ENCODE assay signal across 21 cellular contexts in genomic region chr10:8614054-8614565, GRCh38.
DNase-seq lines count a peak whose midpoint lies in the region; ATAC-seq and TF ChIP-seq lines count a peak whose summit lies in the region.
"Had no signal": no experiment of that assay in that cellular context is flagged by ENCODE, and none has a peak within 500 bp of the region (broad histone marks: within the 10 kb centered on the region; RNA-seq: fewer than 3 reads in every experiment).

No MANE protein-coding gene starts in this region.

- 51% methylated on average over 6 of the region's 6 CpGs for WGBS in SK-N-SH (ENCODE audit: low lambda C conversion rate)

- H3K4me2 ChIP-seq in SK-N-SH: no peak overlapping the region
- no peak overlapping the region for H3K4me2 ChIP-seq in PC-3 (ENCODE audit: low read length)

- TF ChIP-seq RAD21 in SK-N-SH (IDR thresholded peaks at IDR 0.05; ENCODE audit: low read length): no peak

- H3K4me1 Mint-ChIP-seq in stimulated activated effector memory CD8-positive, alpha-beta T cell treated with anti-CD3 and anti-CD28 coated beads, Interleukin-12 subunit alpha, Interleukin-12 subunit beta, amount 100 ng/mL, for 72 hours: peaks cover 5% of the 10 kb centered on the region

- no peak overlapping the region for H3K4me3 Mint-ChIP-seq in stimulated activated effector memory CD8-positive, alpha-beta T cell treated with anti-CD3 and anti-CD28 coated beads, Interleukin-12 subunit alpha, Interleukin-12 subunit beta, amount 100 ng/mL, for 72 hours
- H3K4me3 Mint-ChIP-seq: CD4-positive, alpha-beta T cell had no signal

- H4K20me1 ChIP-seq in SK-N-SH (ENCODE audit: insufficient read depth) (no peaks in the 10 kb centered on the region), PC-3 (ENCODE audit: low read length) (no peaks in the 10 kb centered on the region)

- TF ChIP-seq CTCF in SK-N-SH (IDR thresholded peaks at IDR 0.05): no peak
- TF ChIP-seq CTCF in PC-3 (conservative IDR thresholded peaks at IDR 0.05; ENCODE audit: low read depth, low read length): no peak

- no peak overlapping the region for H3K27ac Mint-ChIP-seq in stimulated activated effector memory CD8-positive, alpha-beta T cell treated with anti-CD3 and anti-CD28 coated beads, Interleukin-12 subunit alpha, Interleukin-12 subunit beta, amount 100 ng/mL, for 72 hours
- H3K27ac Mint-ChIP-seq: CD4-positive, alpha-beta T cell had no signal

- H3K36me3 ChIP-seq in SK-N-SH (replicated peaks in 1 of 2; ENCODE audit: control insufficient read depth in 1 of 2, insufficient read depth in 2 of 2, low read length in 1 of 2): no peaks in the 10 kb centered on the region
- no peaks in the 10 kb centered on the region for H3K36me3 ChIP-seq in PC-3 (ENCODE audit: low read depth, low read length)
- H3K36me3 ChIP-seq: HAP-1, Peyer's patch had no signal

- POLR2A ChIA-PET in SK-N-SH (lab: Yijun Ruan, JAX) (no interaction called here), PC-3 (lab: Charles Lee; ENCODE audit: unreplicated experiment) (no interaction called here)

- no peak overlapping the region for H2AFZ ChIP-seq in SK-N-SH (ENCODE audit: low read depth)
- H2AFZ ChIP-seq in PC-3 (ENCODE audit: low read length): no peak overlapping the region
- H2AFZ ChIP-seq: GM23248 had no signal

- H3K9me3 ChIP-seq in SK-N-SH (no peaks in the 10 kb centered on the region), PC-3 (ENCODE audit: low read length) (no peaks in the 10 kb centered on the region)
- H3K9me3 ChIP-seq: Caco-2, HAP-1, Peyer's patch had no signal

- no peak overlapping the region for H3K27ac ChIP-seq in SK-N-SH (ENCODE audit: low read depth in 2 of 2, low read length in 1 of 2)
- H3K27ac ChIP-seq in PC-3 (ENCODE audit: low read length): no peak overlapping the region
- H3K27ac ChIP-seq in epithelial cell of prostate: peak overlapping the region; percentile 9
- H3K27ac ChIP-seq: GM23248, Peyer's patch had no signal

- intact Hi-C loops in PC-3 (cut with micrococcal nuclease): no loop called here

- H3K4me3 ChIP-seq in SK-N-SH (ENCODE audit: low read depth in 2 of 2, low read length in 1 of 2) (no peak overlapping the region), PC-3 (ENCODE audit: low read length) (no peak overlapping the region)
- H3K4me3 ChIP-seq: GM23248, HAP-1, Peyer's patch had no signal

- H3K9me2 ChIP-seq in SK-N-SH: no peaks in the 10 kb centered on the region
- no peaks in the 10 kb centered on the region for H3K9me2 ChIP-seq in PC-3 (replicated peaks; ENCODE audit: low read length)

- no peaks in the 10 kb centered on the region for H3K27me3 ChIP-seq in SK-N-SH (ENCODE audit: insufficient read depth)
- H3K27me3 ChIP-seq in PC-3 (ENCODE audit: low read length): no peaks in the 10 kb centered on the region
- H3K27me3 ChIP-seq: Peyer's patch had no signal

- TF ChIP-seq EP300 in SK-N-SH (IDR thresholded peaks at IDR 0.05; ENCODE audit: borderline replicate concordance in 1 of 2, low read depth in 1 of 2, low read length in 1 of 2): no peak

- CTCF ChIA-PET in SK-N-SH (lab: Yijun Ruan, JAX): no interaction called here
- CTCF ChIA-PET in PC-3 (lab: Charles Lee): no interaction called here

- H3K4me1 ChIP-seq in SK-N-SH (ENCODE audit: control insufficient read depth in 1 of 2, insufficient read depth in 2 of 2, low read depth in 1 of 2, low read length in 1 of 2) (no peaks in the 10 kb centered on the region), PC-3 (ENCODE audit: insufficient read depth, low read length) (peaks cover 43% of the 10 kb centered on the region)
- H3K4me1 ChIP-seq: HAP-1, Peyer's patch had no signal

- H3K9ac ChIP-seq in SK-N-SH (no peak overlapping the region), PC-3 (ENCODE audit: low read length) (no peak overlapping the region)
- H3K9ac ChIP-seq: GM23248 had no signal

- no peaks in the 10 kb centered on the region for H3K79me2 ChIP-seq in SK-N-SH (ENCODE audit: insufficient read depth)
- H3K79me2 ChIP-seq in PC-3 (ENCODE audit: low read length): no peaks in the 10 kb centered on the region

- ATAC-seq in SK-N-SH treated with all-trans-retinoic acid at 6 μM for 48 hours (no peak), PC-3 (no peak), HG03108 (IDR thresholded peaks at IDR 0.05; ENCODE audit: unreplicated experiment) (no peak), HG03521 (IDR thresholded peaks at IDR 0.05; ENCODE audit: unreplicated experiment) (no peak)
- no peak for ATAC-seq in stimulated activated effector memory CD8-positive, alpha-beta T cell treated with anti-CD3 and anti-CD28 coated beads, Interleukin-12 subunit alpha, Interleukin-12 subunit beta, amount 100 ng/mL, for 72 hours
- ATAC-seq: HepG2 had no signal

- no peaks in the 10 kb centered on the region for H3F3A ChIP-seq in SK-N-SH (replicated peaks; ENCODE audit: insufficient read depth)
- H3F3A ChIP-seq in PC-3 (ENCODE audit: low read length, unreplicated experiment): no peaks in the 10 kb centered on the region

- DNase-seq in SK-N-SH: no peak
- DNase-seq in PC-3: peak; percentile 18
- no peak for DNase-seq in epithelial cell of prostate (ENCODE audit: low read depth, low spot score)
- DNase-seq in stimulated activated effector memory CD8-positive, alpha-beta T cell treated with anti-CD3 and anti-CD28 coated beads, Interleukin-12 subunit alpha, Interleukin-12 subunit beta, amount 100 ng/mL, for 72 hours (ENCODE audit: low spot score in 2 of 2): no peak
- no peak for DNase-seq in activated T-cell treated with anti-CD3 and anti-CD28 coated beads, Interleukin-2, amount 50 U/mL, for 1 hour
- DNase-seq: 8988T; Caco-2; CD4-positive, alpha-beta T cell; DMS153; GF-D8; GM23248; KBM-7; NCI-H1092 treated with DMSO at 0.1 percent for 48 hours; NCI-H1694; Peyer's patch; Right ventricle myocardium superior had no signal

- BruUV-seq in PC-3 (replicated peaks; lab: Mats Ljungman, UMichigan): no TSS peak

- H3K36me3 Mint-ChIP-seq in stimulated activated effector memory CD8-positive, alpha-beta T cell treated with anti-CD3 and anti-CD28 coated beads, Interleukin-12 subunit alpha, Interleukin-12 subunit beta, amount 100 ng/mL, for 72 hours: no peaks in the 10 kb centered on the region

- H3K9me3 Mint-ChIP-seq in stimulated activated effector memory CD8-positive, alpha-beta T cell treated with anti-CD3 and anti-CD28 coated beads, Interleukin-12 subunit alpha, Interleukin-12 subunit beta, amount 100 ng/mL, for 72 hours: peaks cover 5% of the 10 kb centered on the region

TF ChIP-seq in SK-N-SH treated with all-trans-retinoic acid at 6 μM for 48 hours, 23 proteins besides CTCF, POLR2A, EP300 and RAD21:
- TF ChIP-seq ZNF8 (CRISPR knock-in tag; IDR thresholded peaks at IDR 0.05) (no peak), BACH2 (CRISPR knock-in tag; IDR thresholded peaks at IDR 0.05; ENCODE audit: borderline replicate concordance) (no peak), RARB (CRISPR knock-in tag; IDR thresholded peaks at IDR 0.05) (no peak), ZFP30 (CRISPR knock-in tag; IDR thresholded peaks at IDR 0.05) (no peak), ISL1 (CRISPR knock-in tag; IDR thresholded peaks at IDR 0.05) (peak; percentile 32; the same call in 1 of the 2 replicates)
TF ChIP-seq in SK-N-SH treated with all-trans-retinoic acid at 6 μM for 48 hours: peak in this region for 1.

TF ChIP-seq in SK-N-SH, 30 proteins besides CTCF, POLR2A, EP300 and RAD21:
- TF ChIP-seq FOXM1 (IDR thresholded peaks at IDR 0.05; ENCODE audit: low read depth) (no peak), ELF1 (IDR thresholded peaks at IDR 0.05) (no peak), RCOR1 (IDR thresholded peaks at IDR 0.05; ENCODE audit: low read length) (no peak), RXRA (IDR thresholded peaks at IDR 0.05; ENCODE audit: borderline replicate concordance, low read depth) (no peak), GABPA (IDR thresholded peaks at IDR 0.05; ENCODE audit: low read depth) (no peak), NRF1 (IDR thresholded peaks at IDR 0.05; ENCODE audit: low read depth, low read length) (no peak), CHD2 (IDR thresholded peaks at IDR 0.05; ENCODE audit: low read length, partially characterized antibody) (no peak), POLR2AphosphoS5 (IDR thresholded peaks at IDR 0.05; ENCODE audit: low read depth, low read length) (no peak), MEF2A (IDR thresholded peaks at IDR 0.05; ENCODE audit: borderline replicate concordance, low read depth) (no peak), FOSL2 (IDR thresholded peaks at IDR 0.05; ENCODE audit: borderline replicate concordance, low read depth) (no peak), NFIC (IDR thresholded peaks at IDR 0.05; ENCODE audit: borderline replicate concordance) (no peak), RFX5 (IDR thresholded peaks at IDR 0.05; ENCODE audit: low read length) (no peak)
TF ChIP-seq in SK-N-SH: peak in this region for 0.
